In the genomic region with DNA sequence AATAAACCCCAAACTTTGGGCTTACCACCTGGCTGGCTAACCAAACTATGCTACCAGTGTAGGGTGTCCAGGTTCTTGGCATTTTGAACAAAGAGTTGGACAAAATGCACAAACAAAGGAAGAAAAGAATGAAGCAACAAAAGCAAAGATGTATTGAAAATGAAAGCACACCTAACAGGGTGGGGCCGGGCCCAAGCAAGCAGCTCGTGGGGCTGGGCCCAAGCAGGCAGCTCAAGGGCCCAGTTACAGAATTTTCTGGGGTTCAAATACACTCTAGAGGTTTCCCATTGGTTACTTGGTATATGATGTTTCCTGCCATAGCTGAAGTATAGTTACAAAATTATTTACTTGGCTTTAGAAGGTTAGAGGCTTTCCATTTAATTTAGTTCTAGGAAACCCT, we compare ENCODE assay signal across 26 cellular contexts.
"Had no signal": no experiment of that assay in that cellular context is flagged by ENCODE, and none has a peak within 500 bp of the region (broad histone marks: within the 10 kb centered on the region; RNA-seq: fewer than 3 reads in every experiment).

No MANE protein-coding gene starts in this region.

- DNase-seq: Kasumi-1; MV-4-11; NCI-H1048; NCI-H1105; NCI-H1417; NCI-H1436 treated with DMSO at 0.1 percent for 48 hours; NCI-H1694; NCI-H187 treated with DMSO at 0.1 percent for 48 hours; NCI-H2081 treated with DMSO at 0.1 percent for 48 hours; NCI-H2171; NCI-H226; NCI-H446; NCI-H510A; NCI-H524 treated with DMSO at 0.1 percent for 48 hours; NCI-H69; NCI-H774; NK-92 treated with Interleukin-12 subunit alpha and Interleukin-12 subunit beta, amount 100 ng/mL, for 24 hours; PC-3; SHP77; SK-N-SH; SW 1271 had no signal

- H3K4me2 ChIP-seq: KMS-11, SK-N-SH had no signal

- H3K27ac ChIP-seq: KMS-11, RWPE1 had no signal

- H3K9ac ChIP-seq: KMS-11, SK-N-SH had no signal

- FAIRE-seq: K562 had no signal

- H3K9me3 Mint-ChIP-seq: IgD-negative memory B cell had no signal

- H3K4me3 Mint-ChIP-seq: IgD-negative memory B cell had no signal

- H3K4me3 ChIP-seq: K562 had no signal

- ATAC-seq: K562, Panc1, PC-3 had no signal

- H3K9me3 ChIP-seq: SK-N-SH had no signal

- H3K27ac Mint-ChIP-seq: IgD-negative memory B cell had no signal
